14 cellular contexts compared by ENCODE assay signal in genomic region chr15:58952751-58953150, GRCh38. TPM values are rescaled to one million over a fixed set of nuclear protein-coding genes. Genes with fewer than 3 reads are reported as not detected.
DNase-seq lines count a peak whose midpoint lies in the region; ATAC-seq and TF ChIP-seq lines count a peak whose summit lies in the region.
"Had no signal": no experiment of that assay in that cellular context is flagged by ENCODE, and none has a peak within 500 bp of the region (broad histone marks: within the 10 kb centered on the region; RNA-seq: fewer than 3 reads in every experiment).

No MANE protein-coding gene starts in this region.

- POLR2A ChIA-PET in IMR-90 (lab: Charles Lee; ENCODE audit: unreplicated experiment), result no interaction called here

- H2BK5ac ChIP-seq in IMR-90 (ENCODE audit: low read depth, low read length, poor library complexity, severe bottlenecking), result no peak overlapping the region
- no peak overlapping the region for H2BK5ac ChIP-seq in mesendoderm (ENCODE audit: low read length)

- peak overlapping the region; percentile 45; the same call in 1 of the 2 replicates for H2BK20ac ChIP-seq in IMR-90 (ENCODE audit: low read depth, low read length)

- intact Hi-C loops in IMR-90 (cut with micrococcal nuclease), result no loop called here

- no peaks in the 10 kb centered on the region for H3K27me3 ChIP-seq in IMR-90 (ENCODE audit: control insufficient read depth, insufficient read depth, low read length)
- H3K27me3 ChIP-seq in mesendoderm (ENCODE audit: insufficient read depth, low read length, poor library complexity), result no peaks in the 10 kb centered on the region
- H3K27me3 ChIP-seq: ascending aorta had no signal

- H2AK5ac ChIP-seq in IMR-90 (ENCODE audit: low read depth, low read length), result no peak overlapping the region
- no peak overlapping the region for H2AK5ac ChIP-seq in mesendoderm (ENCODE audit: low read length)

- no peaks in the 10 kb centered on the region for H3K9me3 ChIP-seq in IMR-90 (ENCODE audit: control insufficient read depth, insufficient read depth, low read length)
- H3K9me3 ChIP-seq: ascending aorta had no signal

- H3K27ac ChIP-seq in IMR-90 (ENCODE audit: insufficient read depth, low read length) (no peak overlapping the region), mesendoderm (ENCODE audit: low read depth, low read length) (no peak overlapping the region)
- H3K27ac ChIP-seq: ascending aorta had no signal

- dilution Hi-C loops in IMR-90 (cut with HindIII; ENCODE audit: low sequenced_read_pairs, unreplicated experiment), result no loop called here

- no peak overlapping the region for H2AK9ac ChIP-seq in IMR-90 (replicated peaks; ENCODE audit: low read depth, low read length, poor library complexity)

- H3K9me1 ChIP-seq in IMR-90 (ENCODE audit: insufficient read depth, low read length), result 0 out of 2 replicates have a peak, but pooled peaks cover 3% of the 10 kb centered on the region

- no peak overlapping the region for H2BK120ac ChIP-seq in IMR-90 (ENCODE audit: low read depth, low read length)
- H2BK120ac ChIP-seq in mesendoderm (ENCODE audit: low read depth, low read length), result no peak overlapping the region

- H3K79me2 ChIP-seq in mesendoderm (ENCODE audit: control insufficient read depth, insufficient read depth, low read length), result no peaks in the 10 kb centered on the region

- no peak overlapping the region for H3K27ac Mint-ChIP-seq in osteocyte (ENCODE audit: unreplicated experiment)
- peak overlapping the region in 1 of 2 donors; percentile 36 for H3K27ac Mint-ChIP-seq in natural killer cell treated with Interleukin-12 subunit alpha and Interleukin-12 subunit beta and Interleukin-15 and Interleukin-18, amount 100 ng/mL, for 72 hours
- H3K27ac Mint-ChIP-seq: immature natural killer cell had no signal

- ATAC-seq in IMR-90 (ENCODE audit: low read depth), result peak; percentile 46; the same call in 1 of the 2 replicates
- ATAC-seq in GM18502 (IDR thresholded peaks at IDR 0.05; ENCODE audit: poor library complexity, unreplicated experiment), result no peak
- ATAC-seq in natural killer cell treated with Interleukin-12 subunit alpha and Interleukin-12 subunit beta and Interleukin-15 and Interleukin-18, amount 100 ng/mL, for 72 hours, result no peak

- CTCF ChIA-PET in IMR-90 (lab: Yijun Ruan, JAX), result interaction anchor here (0.5 to 1.0 kb wide), 4 partner anchors 9 to 75 kb away, joined by 3 to 7 read pairs (median 4); no protein-coding TSS in a partner anchor

- H3K79me1 ChIP-seq in IMR-90 (ENCODE audit: low read depth in 1 of 2, low read length in 2 of 2), result no peaks in the 10 kb centered on the region
- H3K79me1 ChIP-seq in mesendoderm (ENCODE audit: low read length), result no peaks in the 10 kb centered on the region

- DNase-seq in GM12865 (ENCODE audit: low read depth), result peak; percentile 5
- peak; percentile 52 for DNase-seq in IMR-90
- peak; percentile 36 for DNase-seq in astrocyte of the spinal cord (ENCODE audit: low read depth, low spot score)
- DNase-seq in mesendoderm, result no peak
- no peak for DNase-seq in osteocyte (ENCODE audit: extremely low spot score, unreplicated experiment)
- DNase-seq in natural killer cell treated with Interleukin-12 subunit alpha and Interleukin-12 subunit beta and Interleukin-15 and Interleukin-18, amount 100 ng/mL, for 72 hours (ENCODE audit: low spot score), result no peak
- DNase-seq: activated CD4-positive, alpha-beta T cell treated with anti-CD3 and anti-CD28 coated beads, Interleukin-2, amount 50 U/mL, for 4 hours; COR-L47; erythroblast; immature natural killer cell; NCI-H1092 had no signal

- H3K4me2 ChIP-seq in IMR-90 (ENCODE audit: low read depth, low read length) (no peak overlapping the region), mesendoderm (ENCODE audit: low read length) (no peak overlapping the region)

- no peak overlapping the region for H4K8ac ChIP-seq in IMR-90 (ENCODE audit: low read depth in 2 of 2, low read length in 2 of 2)
- no peak overlapping the region for H4K8ac ChIP-seq in mesendoderm (ENCODE audit: low read depth, low read length)

- TF ChIP-seq RAD21 in IMR-90 (IDR thresholded peaks at IDR 0.05; ENCODE audit: low read length), result no peak

- peaks cover 2% of the 10 kb centered on the region for H3K4me1 Mint-ChIP-seq in osteocyte (ENCODE audit: unreplicated experiment)
- H3K4me1 Mint-ChIP-seq in natural killer cell treated with Interleukin-12 subunit alpha and Interleukin-12 subunit beta and Interleukin-15 and Interleukin-18, amount 100 ng/mL, for 72 hours (ENCODE audit: low read depth in 2 of 2), result peaks cover 0 to 7% of the 10 kb centered on the region in 2 donors
- H3K4me1 Mint-ChIP-seq: immature natural killer cell had no signal

- H4K91ac ChIP-seq in IMR-90 (ENCODE audit: insufficient read depth, low read depth, low read length), result no peak overlapping the region

- H3K9ac ChIP-seq in IMR-90 (ENCODE audit: low read depth, low read length) (no peak overlapping the region), mesendoderm (ENCODE audit: low read length) (no peak overlapping the region)

- H2BK15ac ChIP-seq in IMR-90 (ENCODE audit: low read depth, low read length) (no peak overlapping the region), mesendoderm (replicated peaks; ENCODE audit: low read depth) (no peak overlapping the region)

- H4K5ac ChIP-seq in IMR-90 (ENCODE audit: low read depth, low read length) (no peak overlapping the region), mesendoderm (ENCODE audit: low read length) (no peak overlapping the region)

- H3K36me3 ChIP-seq in IMR-90 (ENCODE audit: control insufficient read depth, insufficient read depth, low read length), result no peaks in the 10 kb centered on the region
- H3K36me3 ChIP-seq in mesendoderm (ENCODE audit: control insufficient read depth, insufficient read depth, low read length), result no peaks in the 10 kb centered on the region
- H3K36me3 ChIP-seq: ascending aorta had no signal

- H3K4me1 ChIP-seq in IMR-90 (ENCODE audit: control insufficient read depth, insufficient read depth, low read length) (peaks cover 3% of the 10 kb centered on the region), mesendoderm (ENCODE audit: control insufficient read depth, low read depth, low read length) (no peaks in the 10 kb centered on the region)

- H3K23ac ChIP-seq in IMR-90 (ENCODE audit: low read depth, low read length) (no peak overlapping the region), mesendoderm (ENCODE audit: low read length) (no peak overlapping the region)

- H2AFZ ChIP-seq in IMR-90 (replicated peaks; ENCODE audit: low read length, poor library complexity), result no peak overlapping the region

- H3K4ac ChIP-seq in IMR-90 (ENCODE audit: low read depth, low read length), result no peak overlapping the region; the same call in 1 of the 2 replicates
- H3K4ac ChIP-seq in mesendoderm (ENCODE audit: low read depth, low read length), result no peak overlapping the region

- in situ Hi-C loops in IMR-90 (cut with MboI; ENCODE audit: low sequenced_read_pairs), result no loop called here
- in situ Hi-C loops in astrocyte of the spinal cord (cut with HindIII; ENCODE audit: low sequenced_read_pairs), result no loop called here

- no peak overlapping the region for H3K4me3 Mint-ChIP-seq in osteocyte (ENCODE audit: unreplicated experiment)
- H3K4me3 Mint-ChIP-seq in natural killer cell treated with Interleukin-12 subunit alpha and Interleukin-12 subunit beta and Interleukin-15 and Interleukin-18, amount 100 ng/mL, for 72 hours, result no peak overlapping the region
- H3K4me3 Mint-ChIP-seq: immature natural killer cell, nephron had no signal

- BruUV-seq in IMR-90 (replicated peaks; lab: Mats Ljungman, UMichigan), result no TSS peak

- TF ChIP-seq CTCF in GM12865 (IDR thresholded peaks at IDR 0.05; ENCODE audit: insufficient read depth, low read depth, low read length, missing control alignments) (no peak), IMR-90 (conservative IDR thresholded peaks at IDR 0.05; ENCODE audit: low read depth, low read length) (no peak), astrocyte of the spinal cord (IDR thresholded peaks at IDR 0.05; ENCODE audit: low read depth, low read length) (no peak), osteocyte (IDR thresholded peaks at IDR 0.05) (no peak)

- no peaks in the 10 kb centered on the region for H3K36me3 Mint-ChIP-seq in osteocyte (ENCODE audit: unreplicated experiment)
- no peaks in the 10 kb centered on the region for H3K36me3 Mint-ChIP-seq in natural killer cell treated with Interleukin-12 subunit alpha and Interleukin-12 subunit beta and Interleukin-15 and Interleukin-18, amount 100 ng/mL, for 72 hours

- H3K18ac ChIP-seq in IMR-90 (ENCODE audit: low read depth, low read length), result peak overlapping the region; percentile 26; the same call in 1 of the 2 replicates
- H3K18ac ChIP-seq in mesendoderm (ENCODE audit: low read length), result no peak overlapping the region

- no peak for TF ChIP-seq POLR2A in IMR-90 (IDR thresholded peaks at IDR 0.05; ENCODE audit: low read depth, low read length)

- H3K14ac ChIP-seq in IMR-90 (replicated peaks; ENCODE audit: low read depth, low read length), result peak overlapping the region; percentile 61; the same call in 1 of the 2 replicates

- H3K4me3 ChIP-seq in GM12865 (ENCODE audit: low read depth, low read length) (no peak overlapping the region), IMR-90 (ENCODE audit: insufficient read depth, low read depth, low read length) (no peak overlapping the region), astrocyte of the spinal cord (ENCODE audit: low read depth, low read length) (no peak overlapping the region), mesendoderm (ENCODE audit: low read length) (no peak overlapping the region)
- H3K4me3 ChIP-seq: ascending aorta had no signal

- no peak overlapping the region for H3K56ac ChIP-seq in IMR-90 (ENCODE audit: extremely low read depth, insufficient read depth, low read length)
- H3K56ac ChIP-seq in mesendoderm (ENCODE audit: low read length), result peak overlapping the region; percentile 34

- peaks cover 6% of the 10 kb centered on the region for H3K27me3 Mint-ChIP-seq in osteocyte (ENCODE audit: unreplicated experiment)
- H3K27me3 Mint-ChIP-seq in natural killer cell treated with Interleukin-12 subunit alpha and Interleukin-12 subunit beta and Interleukin-15 and Interleukin-18, amount 100 ng/mL, for 72 hours, result peaks cover 8 to 10% of the 10 kb centered on the region in 2 donors

- H4K20me1 ChIP-seq in IMR-90 (ENCODE audit: insufficient read depth, low read length), result no peaks in the 10 kb centered on the region

- no peaks in the 10 kb centered on the region for H3K9me3 Mint-ChIP-seq in osteocyte (ENCODE audit: unreplicated experiment)
- H3K9me3 Mint-ChIP-seq in natural killer cell treated with Interleukin-12 subunit alpha and Interleukin-12 subunit beta and Interleukin-15 and Interleukin-18, amount 100 ng/mL, for 72 hours, result no peaks in the 10 kb centered on the region
- H3K9me3 Mint-ChIP-seq: immature natural killer cell, nephron had no signal

RNA-seq across cellular contexts. Expression of gene SLTM, which starts 19.3 kb away (rescaled TPM):
- total RNA-seq in IMR-90 (2012; rRNA removed) (36.0 and 66.7 TPM in 2 replicates), osteocyte (87.3 and 93.9 TPM in 2 replicates)
- polyA plus RNA-seq in IMR-90 (2012; rRNA removed), result 47.2 and 57.6 TPM in 2 replicates
- polyA plus RNA-seq in IMR-90 (2012; cell fraction: cytosol; rRNA removed), result 8.8 and 10.4 TPM in 2 replicates
- polyA plus RNA-seq in IMR-90 (2012; cell fraction: nucleus; rRNA removed; ENCODE audit: low replicate concordance), result 43.5 and 185 TPM in 2 replicates
- polyA plus RNA-seq in mesendoderm (2013, experiment 1 of 2), result 111 TPM
- polyA plus RNA-seq in mesendoderm (2013, experiment 2 of 2), result 111 TPM
- 100 to 1,000 TPM; 131 to 163 TPM for total RNA-seq in natural killer cell treated with Interleukin-12 subunit alpha and Interleukin-12 subunit beta and Interleukin-15 and Interleukin-18, amount 100 ng/mL, for 72 hours

RNA-seq across cellular contexts. Expression of gene RNF111, which starts 34.7 kb away (rescaled TPM):
- total RNA-seq in IMR-90 (2012; rRNA removed), result 17.2 and 20.1 TPM in 2 replicates
- polyA plus RNA-seq in IMR-90 (2012; rRNA removed), result 13.5 and 14.0 TPM in 2 replicates
- polyA plus RNA-seq in IMR-90 (2012; cell fraction: cytosol; rRNA removed), result 3.1 and 6.1 TPM in 2 replicates
- 14.5 and 29.6 TPM in 2 replicates for polyA plus RNA-seq in IMR-90 (2012; cell fraction: nucleus; rRNA removed; ENCODE audit: low replicate concordance)
- polyA plus RNA-seq in mesendoderm (2013, experiment 1 of 2), result 9.3 TPM
- 9.6 TPM for polyA plus RNA-seq in mesendoderm (2013, experiment 2 of 2)
- total RNA-seq in osteocyte, result 32.3 and 33.8 TPM in 2 replicates
- 10 to 100 TPM; 43.5 to 57.7 TPM for total RNA-seq in natural killer cell treated with Interleukin-12 subunit alpha and Interleukin-12 subunit beta and Interleukin-15 and Interleukin-18, amount 100 ng/mL, for 72 hours

Comparison
In these comparisons a context has a peak if more than half of its experiments do, and no peak if none do; other contexts are left out.
1. DNase-seq: peak in GM12865 (single experiment), IMR-90 (single experiment) and astrocyte of the spinal cord (single experiment); none in mesendoderm (single experiment), osteocyte (single experiment) and natural killer cell treated with Interleukin-12 subunit alpha and Interleukin-12 subunit beta and Interleukin-15 and Interleukin-18, amount 100 ng/mL, for 72 hours (single experiment).